Comparison of ENCODE assay signal across 11 cellular contexts in genomic region chr7:143002856-143003255, GRCh38. TPM values are rescaled to one million over a fixed set of nuclear protein-coding genes. Genes with fewer than 3 reads are reported as not detected.
DNase-seq lines count a peak whose midpoint lies in the region; ATAC-seq and TF ChIP-seq lines count a peak whose summit lies in the region.
"Had no signal": no experiment of that assay in that cellular context is flagged by ENCODE, and none has a peak within 500 bp of the region (broad histone marks: within the 10 kb centered on the region; RNA-seq: fewer than 3 reads in every experiment).

No MANE protein-coding gene starts in this region.

- POLR2A ChIA-PET in MCF 10A (lab: Yijun Ruan, JAX) = interaction anchor here (0.6 to 1.6 kb wide), 4 partner anchors 10 to 149 kb away, joined by 3 to 4 read pairs (median 3); partner anchors contain the start of gene TRPV6

- ATAC-seq in lower lobe of right lung (peak; percentile 58 to 59), upper lobe of right lung (peak; percentile 71), heart right ventricle (no peak), GM18519 (IDR thresholded peaks at IDR 0.05; ENCODE audit: low FRiP score, unreplicated experiment) (no peak)

- H3K4me3 ChIP-seq in breast epithelium = peak overlapping the region in 2 of 3 donors; percentile 32 to 54
- peak overlapping the region; percentile 29 for H3K4me3 ChIP-seq in lower lobe of right lung
- H3K4me3 ChIP-seq in upper lobe of right lung = no peak overlapping the region
- peak overlapping the region in 1 of 10 donors; percentile 25 for H3K4me3 ChIP-seq in heart right ventricle

- H3K27me3 ChIP-seq in breast epithelium = no peaks in the 10 kb centered on the region
- peaks cover 4% of the 10 kb centered on the region for H3K27me3 ChIP-seq in lower lobe of right lung (ENCODE audit: low read depth)
- peaks cover 6% of the 10 kb centered on the region for H3K27me3 ChIP-seq in upper lobe of right lung
- peaks cover 0 to 12% (median 0%) of the 10 kb centered on the region in 7 donors for H3K27me3 ChIP-seq in heart right ventricle

- CTCF ChIA-PET in MCF 10A (lab: Yijun Ruan, JAX) = interaction anchor here (0.6 to 21.9 kb wide), 76 partner anchors 10 to 558 kb away, joined by 3 to 531 read pairs (median 5); partner anchors contain the start of genes EPHB6, TAS2R40, TRPV5 and TRPV6

- 84 to 85% methylated on average over 6 of the region's 6 CpGs for WGBS in heart right ventricle, 2 donors

- no peak overlapping the region for H3K27ac ChIP-seq in breast epithelium
- H3K27ac ChIP-seq in lower lobe of right lung = no peak overlapping the region
- H3K27ac ChIP-seq in upper lobe of right lung = no peak overlapping the region
- H3K27ac ChIP-seq in heart right ventricle = no peak overlapping the region
- H3K27ac ChIP-seq: skin epidermis had no signal

- DNase-seq in breast epithelium (ENCODE audit: low spot score in 2 of 2) (peak; percentile 51 to 69), MCF 10A (ENCODE audit: unreplicated experiment) (no peak), lower lobe of right lung (peak; percentile 47), upper lobe of right lung (no peak), iPS-NIHi11 (ENCODE audit: low spot score) (no peak), heart right ventricle (no peak)
- DNase-seq: SIG-M5 had no signal

- H3K4me1 Mint-ChIP-seq in MCF 10A (ENCODE audit: insufficient read depth, unreplicated experiment) = no peaks in the 10 kb centered on the region
- peaks cover 7% of the 10 kb centered on the region for H3K4me1 Mint-ChIP-seq in activated naive CD8-positive, alpha-beta T cell (ENCODE audit: low read depth)

- H3K36me3 ChIP-seq in breast epithelium = no peaks in the 10 kb centered on the region
- H3K36me3 ChIP-seq in lower lobe of right lung = no peaks in the 10 kb centered on the region
- H3K36me3 ChIP-seq in upper lobe of right lung = no peaks in the 10 kb centered on the region
- no peaks in the 10 kb centered on the region for H3K36me3 ChIP-seq in heart right ventricle

- H3K9me3 ChIP-seq in breast epithelium (no peaks in the 10 kb centered on the region), lower lobe of right lung (no peaks in the 10 kb centered on the region), upper lobe of right lung (no peaks in the 10 kb centered on the region), heart right ventricle (peaks cover 0 to 15% (median 0%) of the 10 kb centered on the region in 11 donors)

- H3K9me3 Mint-ChIP-seq in MCF 10A (ENCODE audit: unreplicated experiment) = no peaks in the 10 kb centered on the region
- H3K9me3 Mint-ChIP-seq in activated naive CD8-positive, alpha-beta T cell (ENCODE audit: low read depth) = no peaks in the 10 kb centered on the region

- intact Hi-C loops in breast epithelium (cut with DNase I; ENCODE audit: low total_unique reads) (no loop called here), MCF 10A (cut with micrococcal nuclease) (loop anchor here (1.0 to 10.0 kb wide), 6 partner anchors 96 to 412 kb away; partner anchors contain the start of gene TRPV6), lower lobe of right lung (cut with DNase I) (no loop called here), upper lobe of right lung (cut with DNase I) (loop anchor here (10.0 kb wide), 1 partner anchor 148 kb away; the partner anchor contains the start of gene EPHB6), heart right ventricle (cut with DNase I) (loop anchor here in 8 of 10 donors (1.0 to 10.0 kb wide), 8 partner anchors 121 to 378 kb away; partner anchors contain the start of gene EPHB6 (in 3 of the 8))

- no peak overlapping the region for H3K4me3 Mint-ChIP-seq in MCF 10A (ENCODE audit: unreplicated experiment)
- peak overlapping the region; percentile 85 for H3K4me3 Mint-ChIP-seq in activated naive CD8-positive, alpha-beta T cell

- no peaks in the 10 kb centered on the region for H3K36me3 Mint-ChIP-seq in MCF 10A (ENCODE audit: insufficient read depth, unreplicated experiment)
- no peaks in the 10 kb centered on the region for H3K36me3 Mint-ChIP-seq in activated naive CD8-positive, alpha-beta T cell

- TF ChIP-seq CTCF in breast epithelium (IDR thresholded peaks at IDR 0.05) (no peak), MCF 10A (IDR thresholded peaks at IDR 0.05; ENCODE audit: unreplicated experiment) (no peak), lower lobe of right lung (IDR thresholded peaks at IDR 0.05) (no peak), upper lobe of right lung (IDR thresholded peaks at IDR 0.05) (no peak), heart right ventricle (IDR thresholded peaks at IDR 0.05) (no peak)

- TF ChIP-seq POLR2A in breast epithelium (IDR thresholded peaks at IDR 0.05) = no peak

- no TSS peak for BruUV-seq in MCF 10A (replicated peaks; lab: Mats Ljungman, UMichigan)

- H3K4me1 ChIP-seq in breast epithelium (no peaks in the 10 kb centered on the region), lower lobe of right lung (peaks cover 5% of the 10 kb centered on the region), upper lobe of right lung (no peaks in the 10 kb centered on the region), heart right ventricle (peaks cover 0 to 6% (median 0%) of the 10 kb centered on the region in 9 donors)

- peaks cover 33% of the 10 kb centered on the region for H3K27me3 Mint-ChIP-seq in MCF 10A (ENCODE audit: insufficient read depth, unreplicated experiment)
- H3K27me3 Mint-ChIP-seq in activated naive CD8-positive, alpha-beta T cell = peaks cover 1% of the 10 kb centered on the region

- no peak overlapping the region for H3K27ac Mint-ChIP-seq in MCF 10A (ENCODE audit: low read depth, unreplicated experiment)
- H3K27ac Mint-ChIP-seq in activated naive CD8-positive, alpha-beta T cell = no peak overlapping the region

RNA-seq across cellular contexts. Expression of gene OR9A2, which starts 24.1 kb away (rescaled TPM):
- total RNA-seq in breast epithelium (1 to 10 TPM in 2 of 3 donors, not detected in 1; 1.2 to 2.0 TPM), MCF 10A (2022) (not detected in 2 replicates), lower lobe of right lung (not detected), upper lobe of right lung (not detected), heart right ventricle (under 1 TPM in 1 of 10 donors, not detected in 9; 0.25 TPM)
- polyA plus RNA-seq in heart right ventricle = not detected
- total RNA-seq: H4 had no signal

RNA-seq across cellular contexts. Expression of gene KEL, which starts 40.7 kb away (rescaled TPM):
- total RNA-seq in breast epithelium (1 to 10 TPM in 2 of 3 donors, under 1 TPM in 1; 0.16 to 4.3 (median 2.2) TPM), MCF 10A (2022) (not detected in 2 replicates), lower lobe of right lung (1.6 TPM), upper lobe of right lung (0.87 TPM), heart right ventricle (1 to 10 TPM in 2 of 10 donors, under 1 TPM in 5, not detected in 3; 0.09 to 1.3 (median 0.65) TPM)
- under 1 TPM; 0.04 to 0.37 TPM for polyA plus RNA-seq in heart right ventricle

RNA-seq across cellular contexts. Expression of gene OR6V1, which starts 49.3 kb away (rescaled TPM):
- total RNA-seq in breast epithelium = not detected
- total RNA-seq in MCF 10A (2022) = not detected in 2 replicates
- total RNA-seq in lower lobe of right lung = not detected
- not detected for total RNA-seq in upper lobe of right lung
- total RNA-seq in heart right ventricle = not detected
- not detected for polyA plus RNA-seq in heart right ventricle
- total RNA-seq: H4 had no signal

Comparison
In these comparisons a context has a peak if more than half of its experiments do, and no peak if none do; other contexts are left out.
1. DNase-seq: peak in breast epithelium (2 of 2) and lower lobe of right lung (single experiment); none in MCF 10A (single experiment), upper lobe of right lung (single experiment), iPS-NIHi11 (single experiment) and heart right ventricle (0 of 2).
2. intact Hi-C loops: an anchor here in MCF 10A (1.0 to 10.0 kb wide), upper lobe of right lung (10.0 kb wide) and heart right ventricle (1.0 to 10.0 kb wide); none called in breast epithelium and lower lobe of right lung.
3. ATAC-seq: peak in lower lobe of right lung (2 of 2) and upper lobe of right lung (single experiment); none in heart right ventricle (0 of 8) and GM18519 (single experiment).